In the genomic region with DNA sequence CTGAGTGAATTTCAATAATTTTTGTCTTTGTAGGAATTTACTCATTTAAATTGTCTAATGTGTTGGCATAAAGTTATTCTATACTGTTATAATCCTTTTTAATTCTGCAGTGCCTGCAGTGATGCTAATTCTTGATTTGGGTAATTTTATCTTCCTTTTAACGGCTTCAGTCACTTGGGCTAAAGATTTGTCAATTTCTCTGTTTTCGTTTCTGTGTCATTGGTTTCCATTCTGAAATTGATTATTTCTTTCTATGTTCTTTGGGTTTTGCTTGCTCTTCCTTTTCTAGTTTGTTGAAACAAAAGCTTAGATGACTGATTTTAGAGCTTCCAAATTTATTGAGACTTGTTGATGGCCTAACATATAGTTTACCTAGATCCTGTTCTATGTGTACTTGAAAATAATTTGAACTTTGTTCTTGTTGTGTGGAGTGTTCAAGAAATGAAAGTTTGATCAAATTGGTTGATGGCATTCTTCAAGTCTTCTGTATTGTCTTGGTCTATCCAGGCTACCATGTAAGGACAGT, we compare ENCODE assay signal across 1 cellular context.
TF ChIP-seq lines count a peak whose summit lies in the region.

No MANE protein-coding gene starts in this region.

TF ChIP-seq in GM12878, 131 proteins besides CTCF, POLR2A, EP300 and RAD21 (continued from another document):
- TF ChIP-seq, protein P1, sequence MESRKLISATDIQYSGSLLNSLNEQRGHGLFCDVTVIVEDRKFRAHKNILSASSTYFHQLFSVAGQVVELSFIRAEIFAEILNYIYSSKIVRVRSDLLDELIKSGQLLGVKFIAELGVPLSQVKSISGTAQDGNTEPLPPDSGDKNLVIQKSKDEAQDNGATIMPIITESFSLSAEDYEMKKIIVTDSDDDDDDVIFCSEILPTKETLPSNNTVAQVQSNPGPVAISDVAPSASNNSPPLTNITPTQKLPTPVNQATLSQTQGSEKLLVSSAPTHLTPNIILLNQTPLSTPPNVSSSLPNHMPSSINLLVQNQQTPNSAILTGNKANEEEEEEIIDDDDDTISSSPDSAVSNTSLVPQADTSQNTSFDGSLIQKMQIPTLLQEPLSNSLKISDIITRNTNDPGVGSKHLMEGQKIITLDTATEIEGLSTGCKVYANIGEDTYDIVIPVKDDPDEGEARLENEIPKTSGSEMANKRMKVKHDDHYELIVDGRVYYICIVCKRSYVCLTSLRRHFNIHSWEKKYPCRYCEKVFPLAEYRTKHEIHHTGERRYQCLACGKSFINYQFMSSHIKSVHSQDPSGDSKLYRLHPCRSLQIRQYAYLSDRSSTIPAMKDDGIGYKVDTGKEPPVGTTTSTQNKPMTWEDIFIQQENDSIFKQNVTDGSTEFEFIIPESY (IDR thresholded peaks at IDR 0.05) = no peak
- TF ChIP-seq MXI1 (IDR thresholded peaks at IDR 0.05; ENCODE audit: low read depth, low read length) (no peak), CBX3 (IDR thresholded peaks at IDR 0.05; ENCODE audit: borderline replicate concordance, low read depth) (no peak), WRNIP1 (IDR thresholded peaks at IDR 0.05; ENCODE audit: borderline replicate concordance, low read depth, low read length) (no peak), PAX8 (IDR thresholded peaks at IDR 0.05) (no peak), NFIC (IDR thresholded peaks at IDR 0.05; ENCODE audit: low read depth, low read length) (no peak), CEBPB (IDR thresholded peaks at IDR 0.05; ENCODE audit: borderline replicate concordance in 1 of 2, low read depth in 2 of 2, low read length in 2 of 2) (no peak)
- TF ChIP-seq, protein P2, sequence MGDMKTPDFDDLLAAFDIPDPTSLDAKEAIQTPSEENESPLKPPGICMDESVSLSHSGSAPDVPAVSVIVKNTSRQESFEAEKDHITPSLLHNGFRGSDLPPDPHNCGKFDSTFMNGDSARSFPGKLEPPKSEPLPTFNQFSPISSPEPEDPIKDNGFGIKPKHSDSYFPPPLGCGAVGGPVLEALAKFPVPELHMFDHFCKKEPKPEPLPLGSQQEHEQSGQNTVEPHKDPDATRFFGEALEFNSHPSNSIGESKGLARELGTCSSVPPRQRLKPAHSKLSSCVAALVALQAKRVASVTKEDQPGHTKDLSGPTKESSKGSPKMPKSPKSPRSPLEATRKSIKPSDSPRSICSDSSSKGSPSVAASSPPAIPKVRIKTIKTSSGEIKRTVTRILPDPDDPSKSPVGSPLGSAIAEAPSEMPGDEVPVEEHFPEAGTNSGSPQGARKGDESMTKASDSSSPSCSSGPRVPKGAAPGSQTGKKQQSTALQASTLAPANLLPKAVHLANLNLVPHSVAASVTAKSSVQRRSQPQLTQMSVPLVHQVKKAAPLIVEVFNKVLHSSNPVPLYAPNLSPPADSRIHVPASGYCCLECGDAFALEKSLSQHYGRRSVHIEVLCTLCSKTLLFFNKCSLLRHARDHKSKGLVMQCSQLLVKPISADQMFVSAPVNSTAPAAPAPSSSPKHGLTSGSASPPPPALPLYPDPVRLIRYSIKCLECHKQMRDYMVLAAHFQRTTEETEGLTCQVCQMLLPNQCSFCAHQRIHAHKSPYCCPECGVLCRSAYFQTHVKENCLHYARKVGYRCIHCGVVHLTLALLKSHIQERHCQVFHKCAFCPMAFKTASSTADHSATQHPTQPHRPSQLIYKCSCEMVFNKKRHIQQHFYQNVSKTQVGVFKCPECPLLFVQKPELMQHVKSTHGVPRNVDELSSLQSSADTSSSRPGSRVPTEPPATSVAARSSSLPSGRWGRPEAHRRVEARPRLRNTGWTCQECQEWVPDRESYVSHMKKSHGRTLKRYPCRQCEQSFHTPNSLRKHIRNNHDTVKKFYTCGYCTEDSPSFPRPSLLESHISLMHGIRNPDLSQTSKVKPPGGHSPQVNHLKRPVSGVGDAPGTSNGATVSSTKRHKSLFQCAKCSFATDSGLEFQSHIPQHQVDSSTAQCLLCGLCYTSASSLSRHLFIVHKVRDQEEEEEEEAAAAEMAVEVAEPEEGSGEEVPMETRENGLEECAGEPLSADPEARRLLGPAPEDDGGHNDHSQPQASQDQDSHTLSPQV (IDR thresholded peaks at IDR 0.05) = no peak
